ENCODE assay signal across 1 cellular context in the genomic region with DNA sequence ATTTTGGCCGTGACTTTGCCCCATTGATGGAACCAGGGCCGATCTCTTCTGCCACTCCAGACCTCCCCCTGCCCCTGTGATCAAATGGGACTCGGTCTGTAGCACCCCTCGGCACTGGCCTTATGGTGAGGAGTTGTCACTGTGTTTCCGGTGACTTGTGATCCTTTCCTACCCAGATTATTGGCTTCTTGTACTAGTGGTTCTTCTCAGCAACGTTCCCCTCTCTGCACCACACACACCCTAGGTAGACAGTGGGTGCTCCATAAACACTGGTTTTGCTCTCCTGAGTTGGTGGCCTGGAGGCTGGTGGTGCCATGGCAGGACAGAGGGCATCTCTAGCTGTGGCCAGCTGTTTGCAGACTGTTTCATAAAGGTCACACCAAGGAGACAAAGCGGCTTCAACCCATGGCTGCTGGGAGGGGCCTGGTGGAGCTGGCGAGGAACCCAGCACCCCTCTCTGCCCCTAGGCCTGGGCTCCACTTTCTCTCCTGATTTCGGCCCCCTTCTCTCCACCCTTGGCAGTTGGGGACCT.
TF ChIP-seq lines count a peak whose summit lies in the region.

No MANE protein-coding gene starts in this region.

TF ChIP-seq in K562, 482 proteins besides CTCF, POLR2A, EP300 and RAD21:
- no peak for TF ChIP-seq TFAM (CRISPR knock-in tag; conservative IDR thresholded peaks at IDR 0.05)
- TF ChIP-seq HIVEP1 (CRISPR knock-in tag; IDR thresholded peaks at IDR 0.05) = no peak
- TF ChIP-seq, protein P1, sequence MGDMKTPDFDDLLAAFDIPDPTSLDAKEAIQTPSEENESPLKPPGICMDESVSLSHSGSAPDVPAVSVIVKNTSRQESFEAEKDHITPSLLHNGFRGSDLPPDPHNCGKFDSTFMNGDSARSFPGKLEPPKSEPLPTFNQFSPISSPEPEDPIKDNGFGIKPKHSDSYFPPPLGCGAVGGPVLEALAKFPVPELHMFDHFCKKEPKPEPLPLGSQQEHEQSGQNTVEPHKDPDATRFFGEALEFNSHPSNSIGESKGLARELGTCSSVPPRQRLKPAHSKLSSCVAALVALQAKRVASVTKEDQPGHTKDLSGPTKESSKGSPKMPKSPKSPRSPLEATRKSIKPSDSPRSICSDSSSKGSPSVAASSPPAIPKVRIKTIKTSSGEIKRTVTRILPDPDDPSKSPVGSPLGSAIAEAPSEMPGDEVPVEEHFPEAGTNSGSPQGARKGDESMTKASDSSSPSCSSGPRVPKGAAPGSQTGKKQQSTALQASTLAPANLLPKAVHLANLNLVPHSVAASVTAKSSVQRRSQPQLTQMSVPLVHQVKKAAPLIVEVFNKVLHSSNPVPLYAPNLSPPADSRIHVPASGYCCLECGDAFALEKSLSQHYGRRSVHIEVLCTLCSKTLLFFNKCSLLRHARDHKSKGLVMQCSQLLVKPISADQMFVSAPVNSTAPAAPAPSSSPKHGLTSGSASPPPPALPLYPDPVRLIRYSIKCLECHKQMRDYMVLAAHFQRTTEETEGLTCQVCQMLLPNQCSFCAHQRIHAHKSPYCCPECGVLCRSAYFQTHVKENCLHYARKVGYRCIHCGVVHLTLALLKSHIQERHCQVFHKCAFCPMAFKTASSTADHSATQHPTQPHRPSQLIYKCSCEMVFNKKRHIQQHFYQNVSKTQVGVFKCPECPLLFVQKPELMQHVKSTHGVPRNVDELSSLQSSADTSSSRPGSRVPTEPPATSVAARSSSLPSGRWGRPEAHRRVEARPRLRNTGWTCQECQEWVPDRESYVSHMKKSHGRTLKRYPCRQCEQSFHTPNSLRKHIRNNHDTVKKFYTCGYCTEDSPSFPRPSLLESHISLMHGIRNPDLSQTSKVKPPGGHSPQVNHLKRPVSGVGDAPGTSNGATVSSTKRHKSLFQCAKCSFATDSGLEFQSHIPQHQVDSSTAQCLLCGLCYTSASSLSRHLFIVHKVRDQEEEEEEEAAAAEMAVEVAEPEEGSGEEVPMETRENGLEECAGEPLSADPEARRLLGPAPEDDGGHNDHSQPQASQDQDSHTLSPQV (IDR thresholded peaks at IDR 0.05) = 0 out of 2 replicates have a peak, but pooled peaks have one; percentile 10
- no peak for TF ChIP-seq ZFX (CRISPR knock-in tag; IDR thresholded peaks at IDR 0.05)
- TF ChIP-seq SUPT5H (IDR thresholded peaks at IDR 0.05) = peak; percentile 60
- TF ChIP-seq POLR2AphosphoS2 (IDR thresholded peaks at IDR 0.05; ENCODE audit: low read length) = peak; percentile 89; the same call in 1 of the 2 replicates
- TF ChIP-seq ZBTB1 (CRISPR knock-in tag; IDR thresholded peaks at IDR 0.05; ENCODE audit: borderline replicate concordance, low read depth) = no peak
- peak; percentile 30 for TF ChIP-seq POLR2B (IDR thresholded peaks at IDR 0.05; ENCODE audit: low read depth, partially characterized antibody)
- TF ChIP-seq ZNF263 (CRISPR knock-in tag; IDR thresholded peaks at IDR 0.05; ENCODE audit: borderline replicate concordance) = no peak
